Comparison of ENCODE assay signal across 15 cellular contexts in the genomic region with DNA sequence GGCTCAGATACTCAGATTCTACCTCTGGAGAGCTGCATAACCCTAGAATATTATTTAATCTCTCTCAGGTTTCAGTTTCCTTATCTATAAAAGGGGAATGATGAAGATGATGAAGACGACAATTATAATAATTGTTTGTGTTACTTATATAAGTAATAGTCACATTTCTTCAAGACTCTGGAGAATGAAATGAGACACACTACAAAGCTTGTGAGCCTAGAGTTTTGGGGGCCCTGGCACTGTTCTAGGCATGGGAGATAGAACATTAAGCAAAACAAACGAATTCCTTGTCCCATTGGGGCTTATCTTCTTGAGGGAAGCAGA. TPM values are rescaled to one million over a fixed set of nuclear protein-coding genes. Genes with fewer than 3 reads are reported as not detected.
DNase-seq lines count a peak whose midpoint lies in the region; ATAC-seq and TF ChIP-seq lines count a peak whose summit lies in the region.
"Had no signal": no experiment of that assay in that cellular context is flagged by ENCODE, and none has a peak within 500 bp of the region (broad histone marks: within the 10 kb centered on the region; RNA-seq: fewer than 3 reads in every experiment).

No MANE protein-coding gene starts in this region.

- H2AFZ ChIP-seq in OCI-LY1 (ENCODE audit: low read length), result no peak overlapping the region

- peak overlapping the region; percentile 85 to 96 (median 92) for H3K27ac Mint-ChIP-seq in CD8-positive, alpha-beta memory T cell
- H3K27ac Mint-ChIP-seq in brain, result peak overlapping the region in 4 of 5 experiments; percentile 26 to 90 (median 36)
- no peak overlapping the region for H3K27ac Mint-ChIP-seq in neural crest cell (ENCODE audit: unreplicated experiment)

- peaks cover 49 to 78% (median 77%) of the 10 kb centered on the region in 3 donors for H3K4me1 Mint-ChIP-seq in CD8-positive, alpha-beta memory T cell
- H3K4me1 Mint-ChIP-seq in brain (peaks cover 32% of the 10 kb centered on the region), neural crest cell (peaks cover 29% of the 10 kb centered on the region)

- H3K4me3 Mint-ChIP-seq in CD8-positive, alpha-beta memory T cell, result peak overlapping the region in 6 of 7 donors; percentile 3 to 72 (median 34)
- H3K4me3 Mint-ChIP-seq in brain, result no peak overlapping the region
- peak overlapping the region; percentile 2 for H3K4me3 Mint-ChIP-seq in neural crest cell
- H3K4me3 Mint-ChIP-seq: WTC11 had no signal

- H3K4me3 ChIP-seq in CD8-positive, alpha-beta memory T cell (ENCODE audit: low read length), result no peak overlapping the region
- no peak overlapping the region for H3K4me3 ChIP-seq in OCI-LY1 (ENCODE audit: low read depth, low read length, poor library complexity, severe bottlenecking)
- H3K4me3 ChIP-seq: heart left ventricle, MG63, SJSA1 had no signal

- peaks cover 28% of the 10 kb centered on the region for H3K4me1 ChIP-seq in CD8-positive, alpha-beta memory T cell (ENCODE audit: insufficient read depth, low read length)
- peaks cover 57% of the 10 kb centered on the region for H3K4me1 ChIP-seq in OCI-LY1 (ENCODE audit: insufficient read depth, low read length, severe bottlenecking)

- H3K9me3 Mint-ChIP-seq in CD8-positive, alpha-beta memory T cell, result no peaks in the 10 kb centered on the region
- peaks cover 0 to 2% (median 0%) of the 10 kb centered on the region in 5 experiments for H3K9me3 Mint-ChIP-seq in brain
- H3K9me3 Mint-ChIP-seq in neural crest cell, result no peaks in the 10 kb centered on the region
- H3K9me3 Mint-ChIP-seq: WTC11 had no signal

- H3K9me2 ChIP-seq in OCI-LY1 (ENCODE audit: low read depth, low read length), result no peaks in the 10 kb centered on the region

- H3K36me3 Mint-ChIP-seq in CD8-positive, alpha-beta memory T cell, result peaks cover 0 to 13% (median 10%) of the 10 kb centered on the region in 3 donors
- H3K36me3 Mint-ChIP-seq in brain (no peaks in the 10 kb centered on the region), neural crest cell (ENCODE audit: low read depth) (no peaks in the 10 kb centered on the region)
- H3K36me3 Mint-ChIP-seq: WTC11 had no signal

- no peak overlapping the region for H3K27ac ChIP-seq in CD8-positive, alpha-beta memory T cell (ENCODE audit: low read depth, low read length)
- H3K27ac ChIP-seq in OCI-LY1 (ENCODE audit: low read depth, low read length, poor library complexity, severe bottlenecking), result peak overlapping the region; percentile 78
- H3K27ac ChIP-seq: HL-60, SJSA1 had no signal

- no peaks in the 10 kb centered on the region for H3K27me3 Mint-ChIP-seq in CD8-positive, alpha-beta memory T cell
- peaks cover 12% of the 10 kb centered on the region for H3K27me3 Mint-ChIP-seq in brain
- no peaks in the 10 kb centered on the region for H3K27me3 Mint-ChIP-seq in neural crest cell (ENCODE audit: low read depth)

- CTCF ChIA-PET in CD8-positive, alpha-beta memory T cell (lab: Charles Lee), result interaction anchor here (1.4 kb wide), 1 partner anchor 11 kb away, joined by 3 read pairs; no protein-coding TSS in a partner anchor

- H3K36me3 ChIP-seq in CD8-positive, alpha-beta memory T cell (ENCODE audit: insufficient read depth, low read length), result no peaks in the 10 kb centered on the region
- H3K36me3 ChIP-seq in OCI-LY1 (ENCODE audit: insufficient read depth, low read length), result no peaks in the 10 kb centered on the region
- H3K36me3 ChIP-seq: heart left ventricle, MG63, SJSA1 had no signal

- peaks cover 3% of the 10 kb centered on the region; the same call in 1 of the 2 replicates for H3F3A ChIP-seq in OCI-LY1 (ENCODE audit: insufficient read depth, low read length)

- peaks cover 18% of the 10 kb centered on the region for H3K79me2 ChIP-seq in OCI-LY1 (ENCODE audit: insufficient read depth, low read length)

- POLR2A ChIA-PET in CD8-positive, alpha-beta memory T cell (lab: Charles Lee), result interaction anchor here (0.9 kb wide), 1 partner anchor 11 kb away, joined by 3 read pairs; no protein-coding TSS in a partner anchor

- no peak overlapping the region for H3K4me2 ChIP-seq in OCI-LY1 (ENCODE audit: low read length)

- H3K9ac ChIP-seq in OCI-LY1 (ENCODE audit: low read length), result no peak overlapping the region; the same call in 1 of the 2 replicates

- TF ChIP-seq CTCF in OCI-LY1 (IDR thresholded peaks at IDR 0.05; ENCODE audit: low read length) (no peak), brain (conservative IDR thresholded peaks at IDR 0.05) (no peak), neural crest cell (conservative IDR thresholded peaks at IDR 0.05) (no peak)

- H3K27me3 ChIP-seq in CD8-positive, alpha-beta memory T cell (ENCODE audit: insufficient read depth, low read length, poor library complexity, severe bottlenecking), result no peaks in the 10 kb centered on the region
- no peaks in the 10 kb centered on the region for H3K27me3 ChIP-seq in OCI-LY1 (ENCODE audit: insufficient read depth, low read length)
- H3K27me3 ChIP-seq: heart left ventricle, MG63, SJSA1 had no signal

- DNase-seq in CD8-positive, alpha-beta memory T cell, result no peak
- DNase-seq in neural crest cell (ENCODE audit: low read depth, low spot score), result no peak
- no peak for DNase-seq in stimulated activated naive CD4-positive, alpha-beta T cell treated with Interleukin-2 at 50 U/mL for 16 hours (lab: John Stamatoyannopoulos, UW)
- DNase-seq in cardiac septum (ENCODE audit: low spot score), result no peak
- no peak for DNase-seq in Right ventricle myocardium superior
- DNase-seq: Calu3; H7; MG63; NK-92 treated with Interleukin-12 subunit alpha and Interleukin-12 subunit beta, amount 100 ng/mL, for 24 hours had no signal

- intact Hi-C loops in cardiac septum (cut with DNase I), result no loop called here
- intact Hi-C loops in Right ventricle myocardium superior (cut with DNase I), result no loop called here

- no peaks in the 10 kb centered on the region for H4K20me1 ChIP-seq in OCI-LY1 (ENCODE audit: insufficient read depth, low read length)

- ATAC-seq in Right ventricle myocardium superior (ENCODE audit: poor library complexity), result no peak
- ATAC-seq: heart left ventricle had no signal

- no peaks in the 10 kb centered on the region for H3K9me3 ChIP-seq in CD8-positive, alpha-beta memory T cell (ENCODE audit: low read length)
- H3K9me3 ChIP-seq in OCI-LY1 (ENCODE audit: low read length), result no peaks in the 10 kb centered on the region
- H3K9me3 ChIP-seq: heart left ventricle, MG63, SJSA1 had no signal

RNA-seq across cellular contexts. Expression of a gene that starts 5.4 kb away (rescaled TPM):
- total RNA-seq in CD8-positive, alpha-beta memory T cell, result 10 to 100 TPM; 52.5 to 54.3 TPM
- polyA plus RNA-seq in CD8-positive, alpha-beta memory T cell, result 24.0 TPM
- polyA plus RNA-seq in brain (ENCODE audit: insufficient read depth, low read depth, low replicate concordance), result 5.7 TPM
- total RNA-seq in neural crest cell (32.0 and 35.5 TPM in 2 replicates), cardiac septum (10.7 TPM), Right ventricle myocardium superior (7.0 TPM)

Comparison
In these comparisons a context has a peak if more than half of its experiments do, and no peak if none do; other contexts are left out.
1. H3K4me3 Mint-ChIP-seq: peak in CD8-positive, alpha-beta memory T cell (6 of 7) and neural crest cell (single experiment); none in brain (0 of 5).